In genomic region chr10:103575416-103576075, GRCh38 we compare ENCODE assay signal across 30 cellular contexts.
DNase-seq lines count a peak whose midpoint lies in the region; ATAC-seq and TF ChIP-seq lines count a peak whose summit lies in the region.
"Had no signal": no experiment of that assay in that cellular context is flagged by ENCODE, and none has a peak within 500 bp of the region (broad histone marks: within the 10 kb centered on the region; RNA-seq: fewer than 3 reads in every experiment).

No MANE protein-coding gene starts in this region.

- no peaks in the 10 kb centered on the region for H3K9me3 ChIP-seq in PC-3 (ENCODE audit: low read length)
- H3K9me3 ChIP-seq: colonic mucosa, suprapubic skin, upper lobe of right lung had no signal

- peak; percentile 22 for DNase-seq in NCI-H2171 treated with DMSO at 0.1 percent for 48 hours (lab: John Stamatoyannopoulos, UW)
- DNase-seq in NCI-H2171 (lab: John Stamatoyannopoulos, UW): no peak
- DNase-seq in ELR (ENCODE audit: low read depth): peak; percentile 19
- peak; percentile 64 for DNase-seq in PC-3
- DNase-seq in type B pancreatic cell (ENCODE audit: extremely low spot score, unreplicated experiment): no peak
- no peak for DNase-seq in SW 1271 (lab: John Stamatoyannopoulos, UW)
- no peak for DNase-seq in NCI-H1048 (lab: John Stamatoyannopoulos, UW)
- DNase-seq: activated CD4-positive, alpha-beta T cell treated with anti-CD3 and anti-CD28 coated beads, Interleukin-2, amount 50 U/mL, for 4 hours; activated CD4-positive, CD25-positive, alpha-beta regulatory T cell; activated CD8-positive, alpha-beta memory T cell treated with anti-CD3 and anti-CD28 coated beads, Interleukin-2, amount 10 ng/mL, durations not matched to agents 7 days and 5 days; activated naive CD8-positive, alpha-beta T cell treated with anti-CD3 and anti-CD28 coated beads, Interleukin-2, amount 50 U/mL, for 24 hours; activated T-cell treated with anti-CD3 and anti-CD28 coated beads, Interleukin-2, amount 50 U/mL, for 48 hours; colonic mucosa; DMS 273 treated with DMSO at 0.1 percent for 48 hours; effector memory CD4-positive, alpha-beta T cell; GDM1; GM23248; hypothalamus; Kasumi-1; left cardiac atrium; naive thymus-derived CD8-positive, alpha-beta T cell; NCI-H187; NCI-H2227 treated with DMSO at 0.1 percent for 48 hours; occipital lobe; OCI-M1; T-helper 1 cell; upper lobe of right lung had no signal

- CTCF ChIA-PET in PC-3 (lab: Charles Lee): interaction anchor here (0.5 kb wide), 1 partner anchor 31 kb away, joined by 3 read pairs; no protein-coding TSS in a partner anchor

- H3K9ac ChIP-seq in PC-3 (ENCODE audit: low read length): no peak overlapping the region
- H3K9ac ChIP-seq: GM23248 had no signal

- no peak overlapping the region for H3K4me3 ChIP-seq in PC-3 (ENCODE audit: low read length)
- H3K4me3 ChIP-seq: colonic mucosa, GM23248, lung, suprapubic skin, upper lobe of right lung had no signal

- H3K4me1 Mint-ChIP-seq in type B pancreatic cell (ENCODE audit: unreplicated experiment): peaks cover 27% of the 10 kb centered on the region
- H3K4me1 Mint-ChIP-seq: activated naive CD8-positive, alpha-beta T cell treated with anti-CD3 and anti-CD28 coated beads, Interleukin-2, amount 50 U/mL, for 24 hours; naive thymus-derived CD8-positive, alpha-beta T cell; stimulated activated memory B cell treated with anti-CD40 and anti-IgM and Interleukin-4, amounts not matched to agents 10 μg/mL and 1 μg/mL and 100 μg/mL, for 72 hours had no signal

- H3K36me3 ChIP-seq in PC-3 (ENCODE audit: low read depth, low read length): no peaks in the 10 kb centered on the region
- H3K36me3 ChIP-seq: colonic mucosa, suprapubic skin, upper lobe of right lung had no signal

- no peak overlapping the region for H2AFZ ChIP-seq in PC-3 (ENCODE audit: low read length)
- H2AFZ ChIP-seq: GM23248 had no signal

- POLR2A ChIA-PET in PC-3 (lab: Charles Lee; ENCODE audit: unreplicated experiment): interaction anchor here (0.5 to 0.6 kb wide), 2 partner anchors 33 to 492 kb away, joined by 4 to 29 read pairs; no protein-coding TSS in a partner anchor

- H3K9me2 ChIP-seq in PC-3 (replicated peaks; ENCODE audit: low read length): no peaks in the 10 kb centered on the region

- H3K4me2 ChIP-seq in PC-3 (ENCODE audit: low read length): no peak overlapping the region

- intact Hi-C loops in PC-3 (cut with micrococcal nuclease): no loop called here

- H3K27me3 ChIP-seq in PC-3 (ENCODE audit: low read length): no peaks in the 10 kb centered on the region
- H3K27me3 ChIP-seq: colonic mucosa, suprapubic skin, upper lobe of right lung had no signal

- no peaks in the 10 kb centered on the region for H3K79me2 ChIP-seq in PC-3 (ENCODE audit: low read length)

- H3K27me3 Mint-ChIP-seq in type B pancreatic cell: no peaks in the 10 kb centered on the region
- H3K27me3 Mint-ChIP-seq: activated naive CD8-positive, alpha-beta T cell treated with anti-CD3 and anti-CD28 coated beads, Interleukin-2, amount 50 U/mL, for 24 hours had no signal

- ATAC-seq in PC-3: peak; percentile 75
- ATAC-seq: activated CD8-positive, alpha-beta memory T cell treated with anti-CD3 and anti-CD28 coated beads, Interleukin-2, amount 10 ng/mL, durations not matched to agents 7 days and 5 days; activated naive CD8-positive, alpha-beta T cell treated with anti-CD3 and anti-CD28 coated beads, Interleukin-2, amount 50 U/mL, for 24 hours; left cardiac atrium; naive thymus-derived CD8-positive, alpha-beta T cell; stimulated activated memory B cell treated with anti-CD40 and anti-IgM and Interleukin-4, amounts not matched to agents 10 μg/mL and 1 μg/mL and 100 μg/mL, for 72 hours; upper lobe of right lung had no signal

- H4K20me1 ChIP-seq in PC-3 (ENCODE audit: low read length): no peaks in the 10 kb centered on the region

- BruUV-seq in PC-3 (replicated peaks; lab: Mats Ljungman, UMichigan): no TSS peak

- TF ChIP-seq CTCF in PC-3 (conservative IDR thresholded peaks at IDR 0.05; ENCODE audit: low read depth, low read length) (no peak), type B pancreatic cell (conservative IDR thresholded peaks at IDR 0.05) (no peak)

- H3K36me3 Mint-ChIP-seq in type B pancreatic cell: no peaks in the 10 kb centered on the region
- H3K36me3 Mint-ChIP-seq: activated CD8-positive, alpha-beta memory T cell treated with anti-CD3 and anti-CD28 coated beads, Interleukin-2, amount 10 ng/mL, durations not matched to agents 7 days and 5 days; naive thymus-derived CD8-positive, alpha-beta T cell; stimulated activated memory B cell treated with anti-CD40 and anti-IgM and Interleukin-4, amounts not matched to agents 10 μg/mL and 1 μg/mL and 100 μg/mL, for 72 hours had no signal

- no peaks in the 10 kb centered on the region for H3F3A ChIP-seq in PC-3 (ENCODE audit: low read length, unreplicated experiment)

- no peak overlapping the region for H3K4me3 Mint-ChIP-seq in type B pancreatic cell
- H3K4me3 Mint-ChIP-seq: activated CD8-positive, alpha-beta memory T cell treated with anti-CD3 and anti-CD28 coated beads, Interleukin-2, amount 10 ng/mL, durations not matched to agents 7 days and 5 days; activated naive CD8-positive, alpha-beta T cell treated with anti-CD3 and anti-CD28 coated beads, Interleukin-2, amount 50 U/mL, for 24 hours; naive thymus-derived CD8-positive, alpha-beta T cell; stimulated activated memory B cell treated with anti-CD40 and anti-IgM and Interleukin-4, amounts not matched to agents 10 μg/mL and 1 μg/mL and 100 μg/mL, for 72 hours had no signal

- H3K27ac ChIP-seq in PC-3 (ENCODE audit: low read length): no peak overlapping the region
- H3K27ac ChIP-seq: colonic mucosa, GM23248, suprapubic skin, upper lobe of right lung had no signal

- peak overlapping the region; percentile 82 for H3K27ac Mint-ChIP-seq in type B pancreatic cell
- H3K27ac Mint-ChIP-seq: activated CD8-positive, alpha-beta memory T cell treated with anti-CD3 and anti-CD28 coated beads, Interleukin-2, amount 10 ng/mL, durations not matched to agents 7 days and 5 days; activated naive CD8-positive, alpha-beta T cell treated with anti-CD3 and anti-CD28 coated beads, Interleukin-2, amount 50 U/mL, for 24 hours; stimulated activated memory B cell treated with anti-CD40 and anti-IgM and Interleukin-4, amounts not matched to agents 10 μg/mL and 1 μg/mL and 100 μg/mL, for 72 hours had no signal

- H3K4me1 ChIP-seq in PC-3 (ENCODE audit: insufficient read depth, low read length): peaks cover 36% of the 10 kb centered on the region
- H3K4me1 ChIP-seq: suprapubic skin, upper lobe of right lung had no signal

- no peaks in the 10 kb centered on the region for H3K9me3 Mint-ChIP-seq in type B pancreatic cell
- H3K9me3 Mint-ChIP-seq: activated naive CD8-positive, alpha-beta T cell treated with anti-CD3 and anti-CD28 coated beads, Interleukin-2, amount 50 U/mL, for 24 hours; naive thymus-derived CD8-positive, alpha-beta T cell; stimulated activated memory B cell treated with anti-CD40 and anti-IgM and Interleukin-4, amounts not matched to agents 10 μg/mL and 1 μg/mL and 100 μg/mL, for 72 hours had no signal

Comparison
In these comparisons a context has a peak if more than half of its experiments do, and no peak if none do; other contexts are left out.
1. DNase-seq: peak in NCI-H2171 treated with DMSO at 0.1 percent for 48 hours (single experiment), ELR (single experiment) and PC-3 (single experiment); none in NCI-H2171 (single experiment), type B pancreatic cell (single experiment), SW 1271 (0 of 2) and NCI-H1048 (single experiment).